ENCODE assay signal across 24 cellular contexts in the genomic region with DNA sequence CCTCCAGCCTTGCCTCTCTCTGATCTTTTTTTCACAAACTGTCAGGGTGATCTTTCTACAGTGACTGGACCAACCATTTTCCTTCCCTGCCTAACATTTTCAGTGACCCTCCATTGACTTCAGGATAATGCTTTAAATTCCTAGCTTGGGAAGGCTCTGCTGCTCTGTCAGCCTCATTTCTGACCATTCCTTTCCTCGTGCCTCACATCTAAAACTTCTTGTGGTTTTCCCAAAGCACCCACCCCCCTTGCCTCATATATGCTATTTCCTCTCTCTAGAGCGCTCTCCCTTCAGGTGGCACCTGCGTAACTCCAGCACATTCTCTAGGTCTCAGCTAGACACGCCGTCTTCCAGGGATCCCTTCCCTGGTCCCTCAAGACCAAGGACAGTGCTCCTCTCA. TPM values are rescaled to one million over a fixed set of nuclear protein-coding genes. Genes with fewer than 3 reads are reported as not detected.
DNase-seq lines count a peak whose midpoint lies in the region; ATAC-seq, FAIRE-seq and TF ChIP-seq lines count a peak whose summit lies in the region.
"Had no signal": no experiment of that assay in that cellular context is flagged by ENCODE, and none has a peak within 500 bp of the region (broad histone marks: within the 10 kb centered on the region; RNA-seq: fewer than 3 reads in every experiment).

No MANE protein-coding gene starts in this region.

- CTCF ChIA-PET in HEK293T (lab: Yijun Ruan, JAX), result no interaction called here

- H2AFZ ChIP-seq in osteoblast (ENCODE audit: low read length), result peak overlapping the region; percentile 73

- H3K27me3 ChIP-seq in SJCRH30 (no peaks in the 10 kb centered on the region), osteoblast (ENCODE audit: insufficient read depth, low read length) (no peaks in the 10 kb centered on the region)

- peak overlapping the region; percentile 38 for H3K4me2 ChIP-seq in osteoblast (ENCODE audit: insufficient read depth, low read length)

- H3K9me3 ChIP-seq in SJCRH30 (replicated peaks), result no peaks in the 10 kb centered on the region
- H3K9me3 ChIP-seq in osteoblast (ENCODE audit: low read depth, low read length), result no peaks in the 10 kb centered on the region
- H3K9me3 ChIP-seq: SJSA1 had no signal

- no peaks in the 10 kb centered on the region for H4K20me1 ChIP-seq in osteoblast (ENCODE audit: insufficient read depth, low read length)

- peak overlapping the region; percentile 11; the same call in 1 of the 2 replicates for H3K27ac ChIP-seq in SJCRH30
- peak overlapping the region; percentile 75 for H3K27ac ChIP-seq in osteoblast (ENCODE audit: low read depth, low read length)
- H3K27ac ChIP-seq: SJSA1 had no signal

- no peak for ATAC-seq in HG02852 (IDR thresholded peaks at IDR 0.05; ENCODE audit: unreplicated experiment)

- no peak for TF ChIP-seq CTCF in osteoblast (IDR thresholded peaks at IDR 0.05; ENCODE audit: extremely low read depth, low read depth, low read length)

- DNase-seq in AG20443 (ENCODE audit: low spot score) (peak; percentile 30), SJCRH30 (no peak), fibroblast of peridontal ligament (ENCODE audit: extremely low read depth) (peak; percentile 3), osteoblast (ENCODE audit: insufficient read length, low spot score, missing footprints) (no peak), GM19239 (ENCODE audit: insufficient read length, low spot score) (no peak), HEK293T (ENCODE audit: extremely low spot score) (no peak)
- no peak for DNase-seq in activated naive CD4-positive, alpha-beta T cell treated with Interleukin-2 at 50 U/mL for 16 hours
- DNase-seq: AML-193; Calu3; CD4-positive, CD25-positive, alpha-beta regulatory T cell; DMS79; GDM1; MV-4-11; NCI-H1436 treated with DMSO at 0.1 percent for 48 hours; NCI-H2081 treated with DMSO at 0.1 percent for 48 hours; NCI-H226; NCI-H526 treated with DMSO at 0.1 percent for 48 hours; RPMI8226 had no signal

- no peaks in the 10 kb centered on the region for H3K36me3 ChIP-seq in SJCRH30
- no peaks in the 10 kb centered on the region for H3K36me3 ChIP-seq in osteoblast (ENCODE audit: insufficient read depth, low read length)
- H3K36me3 ChIP-seq: SJSA1 had no signal

- POLR2A ChIA-PET in HEK293T (lab: Yijun Ruan, JAX), result no interaction called here

- H3K4me3 ChIP-seq in SJCRH30, result no peak overlapping the region
- H3K4me3 ChIP-seq in osteoblast (ENCODE audit: insufficient read depth, low read length), result peak overlapping the region; percentile 2
- H3K4me3 ChIP-seq: SJSA1 had no signal

- H3K79me2 ChIP-seq in osteoblast (ENCODE audit: insufficient read depth, low read length), result no peaks in the 10 kb centered on the region

- no peak for FAIRE-seq in GM19239 (lab: Jason Lieb, UNC)
- FAIRE-seq: A204.1, GM12892, H54 had no signal

- H3K4me1 ChIP-seq in SJCRH30 (peaks cover 11% of the 10 kb centered on the region; the same call in 1 of the 2 replicates), osteoblast (ENCODE audit: insufficient read depth, low read length) (peaks cover 10% of the 10 kb centered on the region)
- H3K4me1 ChIP-seq: SJSA1 had no signal

TF ChIP-seq in HEK293T, 16 proteins besides CTCF, POLR2A, EP300 and RAD21:
- TF ChIP-seq CTBP1 (IDR thresholded peaks at IDR 0.05; ENCODE audit: borderline replicate concordance) (no peak), SUZ12 (IDR thresholded peaks at IDR 0.05) (no peak), NFRKB (IDR thresholded peaks at IDR 0.05) (no peak), SP1 (IDR thresholded peaks at IDR 0.05) (no peak), FOXM1 (IDR thresholded peaks at IDR 0.05; ENCODE audit: borderline replicate concordance) (no peak), TARDBP (IDR thresholded peaks at IDR 0.05) (no peak), ZNF384 (IDR thresholded peaks at IDR 0.05) (no peak)
- TF ChIP-seq, protein P1, sequence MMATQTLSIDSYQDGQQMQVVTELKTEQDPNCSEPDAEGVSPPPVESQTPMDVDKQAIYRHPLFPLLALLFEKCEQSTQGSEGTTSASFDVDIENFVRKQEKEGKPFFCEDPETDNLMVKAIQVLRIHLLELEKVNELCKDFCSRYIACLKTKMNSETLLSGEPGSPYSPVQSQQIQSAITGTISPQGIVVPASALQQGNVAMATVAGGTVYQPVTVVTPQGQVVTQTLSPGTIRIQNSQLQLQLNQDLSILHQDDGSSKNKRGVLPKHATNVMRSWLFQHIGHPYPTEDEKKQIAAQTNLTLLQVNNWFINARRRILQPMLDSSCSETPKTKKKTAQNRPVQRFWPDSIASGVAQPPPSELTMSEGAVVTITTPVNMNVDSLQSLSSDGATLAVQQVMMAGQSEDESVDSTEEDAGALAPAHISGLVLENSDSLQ (IDR thresholded peaks at IDR 0.05), result no peak

RNA-seq across cellular contexts. Expression of a gene that starts 37.2 kb away (rescaled TPM):
- 0.24 and 0.30 TPM in 2 replicates for total RNA-seq in SJCRH30 (2014; rRNA removed; shearing (Covaris generic))
- under 0.01 and 0.36 TPM in 2 replicates for total RNA-seq in osteoblast
- total RNA-seq: Calu3; CD4-positive, CD25-positive, alpha-beta regulatory T cell; OCI-LY7; SJSA1 had no signal

RNA-seq across cellular contexts. Expression of a gene that starts 39.0 kb away (rescaled TPM):
- total RNA-seq in SJCRH30 (2014; rRNA removed; shearing (Covaris generic)), result 0.08 TPM in 1 of 2 replicates, not detected in the other
- not detected in 2 replicates for total RNA-seq in osteoblast
- total RNA-seq: Calu3, OCI-LY7, SJSA1 had no signal

Comparison
In these comparisons a context has a peak if more than half of its experiments do, and no peak if none do; other contexts are left out.
1. DNase-seq: peak in AG20443 (single experiment) and fibroblast of peridontal ligament (single experiment); none in SJCRH30 (0 of 2), osteoblast (single experiment), GM19239 (single experiment), HEK293T (single experiment) and activated naive CD4-positive, alpha-beta T cell treated with Interleukin-2 at 50 U/mL for 16 hours (single experiment).